22 cellular contexts compared by ENCODE assay signal in genomic region chr1:226609836-226610455, GRCh38.
DNase-seq lines count a peak whose midpoint lies in the region; ATAC-seq and TF ChIP-seq lines count a peak whose summit lies in the region.
"Had no signal": no experiment of that assay in that cellular context is flagged by ENCODE, and none has a peak within 500 bp of the region (broad histone marks: within the 10 kb centered on the region; RNA-seq: fewer than 3 reads in every experiment).

No MANE protein-coding gene starts in this region.

- H4K20me1 ChIP-seq in MM.1S (ENCODE audit: insufficient read depth, low read length): no peaks in the 10 kb centered on the region

- H3K9me3 Mint-ChIP-seq in Caco-2 (ENCODE audit: unreplicated experiment): no peaks in the 10 kb centered on the region

- 83 to 85% methylated on average over 9 of the region's 11 CpGs for WGBS in body of pancreas, 2 donors

- in situ Hi-C loops in GM13977 (cut with MboI; ENCODE audit: low pct_unique_long_range_greater_than_20kb, low sequenced_read_pairs, unreplicated experiment): no loop called here

- H3K4me3 Mint-ChIP-seq in Caco-2 (ENCODE audit: unreplicated experiment): no peak overlapping the region

- peak; percentile 42 for DNase-seq in MM.1S
- peak in 2 of 4 donors; percentile 26 to 48 for DNase-seq in body of pancreas
- no peak for DNase-seq in Right ventricle myocardium superior
- DNase-seq in skeletal muscle cell (ENCODE audit: low read depth): peak; percentile 59
- no peak for DNase-seq in Caco-2
- no peak for DNase-seq in activated T-cell treated with anti-CD3 and anti-CD28 coated beads for 4 hours
- DNase-seq in GM13977 (ENCODE audit: low spot score): no peak
- DNase-seq in foreskin keratinocyte: no peak
- DNase-seq: GDM1; NCI-H1694; NCI-H446; NK-92 treated with Interleukin-12 subunit alpha and Interleukin-12 subunit beta, amount 100 ng/mL, for 24 hours; occipital lobe; right lobe of liver; stimulated activated CD4-positive, alpha-beta T cell treated with anti-CD3 and anti-CD28 coated beads, Interleukin-2, amount 100 ng/mL, for 48 hours; stomach; T-helper 9 cell; upper lobe of left lung had no signal

- H3K36me3 ChIP-seq in MM.1S (replicated peaks; ENCODE audit: insufficient read depth, low read length) (no peaks in the 10 kb centered on the region), body of pancreas (replicated peaks in 1 of 2; ENCODE audit: insufficient read depth in 1 of 2, low read depth in 2 of 2) (no peaks in the 10 kb centered on the region), Caco-2 (ENCODE audit: control insufficient read depth, insufficient read depth, low read length) (no peaks in the 10 kb centered on the region)
- H3K36me3 ChIP-seq: Peyer's patch, right lobe of liver, stomach, upper lobe of left lung had no signal

- POLR2A ChIA-PET in Caco-2 (lab: Charles Lee): no interaction called here

- H3K27me3 ChIP-seq in MM.1S (replicated peaks; ENCODE audit: insufficient read depth, low read length) (no peaks in the 10 kb centered on the region), body of pancreas (no peaks in the 10 kb centered on the region), Caco-2 (replicated peaks; ENCODE audit: control insufficient read depth, insufficient read depth, low read length) (no peaks in the 10 kb centered on the region), foreskin keratinocyte (peaks cover 6% of the 10 kb centered on the region)
- H3K27me3 ChIP-seq: Peyer's patch, right lobe of liver, stomach, upper lobe of left lung had no signal

- no peak for TF ChIP-seq POLR2A in body of pancreas (IDR thresholded peaks at IDR 0.05)

- H3K9ac ChIP-seq in MM.1S (ENCODE audit: low read length): no peak overlapping the region

- CTCF ChIA-PET in Caco-2 (lab: Charles Lee): interaction anchor here (0.6 to 1.4 kb wide), 4 partner anchors 40 to 728 kb away, joined by 3 to 5 read pairs (median 3); no protein-coding TSS in a partner anchor

- H3K36me3 Mint-ChIP-seq in Caco-2 (ENCODE audit: insufficient read depth, unreplicated experiment): no peaks in the 10 kb centered on the region

- intact Hi-C loops in body of pancreas (cut with DNase I) (loop anchor here (10.0 kb wide), 1 partner anchor 185 kb away; no protein-coding TSS in a partner anchor), Right ventricle myocardium superior (cut with DNase I) (loop anchor here (5.0 kb wide), 1 partner anchor 188 kb away; no protein-coding TSS in a partner anchor), Caco-2 (cut with micrococcal nuclease; ENCODE audit: unreplicated experiment) (loop anchor here (5.0 kb wide), 1 partner anchor 188 kb away; no protein-coding TSS in a partner anchor)

- TF ChIP-seq CTCF in MM.1S (IDR thresholded peaks at IDR 0.05; ENCODE audit: low read length) (no peak), body of pancreas (IDR thresholded peaks at IDR 0.05) (no peak), Caco-2 (IDR thresholded peaks at IDR 0.05; ENCODE audit: insufficient read depth in 1 of 2, low read depth in 1 of 2, low read length in 1 of 2, severe bottlenecking in 1 of 2, unreplicated experiment in 1 of 2) (no peak), GM13977 (IDR thresholded peaks at IDR 0.05; ENCODE audit: extremely low read depth, insufficient read depth, missing control alignments) (no peak), foreskin keratinocyte (conservative IDR thresholded peaks at IDR 0.05) (no peak)

- H3K27ac ChIP-seq in MM.1S (ENCODE audit: low read length) (no peak overlapping the region), body of pancreas (no peak overlapping the region), foreskin keratinocyte (no peak overlapping the region)
- H3K27ac ChIP-seq: Peyer's patch, right lobe of liver, stomach, upper lobe of left lung had no signal

- no peaks in the 10 kb centered on the region for H3K27me3 Mint-ChIP-seq in Caco-2 (ENCODE audit: insufficient read depth, unreplicated experiment)

- no peaks in the 10 kb centered on the region for H3F3A ChIP-seq in MM.1S (ENCODE audit: insufficient read depth, low read length)

- H3K27ac Mint-ChIP-seq in Caco-2 (ENCODE audit: unreplicated experiment): no peak overlapping the region

- H2AFZ ChIP-seq in MM.1S (ENCODE audit: low read length): no peak overlapping the region

- H3K4me1 Mint-ChIP-seq in Caco-2 (ENCODE audit: low read depth, unreplicated experiment): peaks cover 6% of the 10 kb centered on the region

- no peaks in the 10 kb centered on the region for H3K9me3 ChIP-seq in MM.1S (replicated peaks; ENCODE audit: insufficient read depth, low read length)
- no peaks in the 10 kb centered on the region for H3K9me3 ChIP-seq in body of pancreas
- H3K9me3 ChIP-seq in Caco-2: no peaks in the 10 kb centered on the region
- H3K9me3 ChIP-seq: Peyer's patch, right lobe of liver, stomach, upper lobe of left lung had no signal

- H3K4me1 ChIP-seq in MM.1S (ENCODE audit: low read length): 0 out of 2 replicates have a peak, but pooled peaks cover 7% of the 10 kb centered on the region
- H3K4me1 ChIP-seq in body of pancreas: no peaks in the 10 kb centered on the region
- H3K4me1 ChIP-seq in Caco-2: peaks cover 23% of the 10 kb centered on the region
- no peaks in the 10 kb centered on the region for H3K4me1 ChIP-seq in foreskin keratinocyte
- H3K4me1 ChIP-seq: Peyer's patch, right lobe of liver, upper lobe of left lung had no signal

- H3K4me3 ChIP-seq in MM.1S (ENCODE audit: low read length) (no peak overlapping the region), body of pancreas (no peak overlapping the region), skeletal muscle cell (ENCODE audit: low read depth, low read length) (no peak overlapping the region), Caco-2 (ENCODE audit: low read depth, low read length) (no peak overlapping the region)
- H3K4me3 ChIP-seq: lung, Peyer's patch, right lobe of liver, stomach, upper lobe of left lung had no signal

- H3K79me2 ChIP-seq in MM.1S (ENCODE audit: low read length): no peaks in the 10 kb centered on the region

- ATAC-seq in body of pancreas (peak; percentile 33), Right ventricle myocardium superior (ENCODE audit: poor library complexity) (peak; percentile 78), foreskin keratinocyte (no peak)
- ATAC-seq: activated CD4-positive, CD25-positive, alpha-beta regulatory T cell treated with anti-CD3 and anti-CD28 coated beads, Interleukin-2, amount 50 U/mL, for 24 hours; right lobe of liver; SK-N-SH treated with all-trans-retinoic acid at 6 μM for 48 hours had no signal

- H3K4me2 ChIP-seq in MM.1S (ENCODE audit: low read depth, low read length): no peak overlapping the region

- no peaks in the 10 kb centered on the region for H3K9me2 ChIP-seq in MM.1S (replicated peaks; ENCODE audit: insufficient read depth, low read length)

- BruUV-seq in Caco-2 (replicated peaks; lab: Mats Ljungman, UMichigan): no TSS peak

Comparison
In these comparisons a context has a peak if more than half of its experiments do, and no peak if none do; other contexts are left out.
1. DNase-seq: peak in MM.1S (single experiment) and skeletal muscle cell (single experiment); none in Right ventricle myocardium superior (single experiment), Caco-2 (0 of 2), activated T-cell treated with anti-CD3 and anti-CD28 coated beads for 4 hours (single experiment), GM13977 (single experiment) and foreskin keratinocyte (0 of 2).